8 cellular contexts compared by ENCODE assay signal in genomic region chr1:6205849-6206845, GRCh38. TPM values are rescaled to one million over a fixed set of nuclear protein-coding genes. Genes with fewer than 3 reads are reported as not detected.
DNase-seq lines count a peak whose midpoint lies in the region; ATAC-seq, FAIRE-seq and TF ChIP-seq lines count a peak whose summit lies in the region.

Gene RNF207, plus strand, starts transcription at chr1:6206119. Its CDS starts 417 bp downstream, at chr1:6206536.

- H3K4me1 ChIP-seq in GM12878 (ENCODE audit: control insufficient read depth, insufficient read depth, low read length): peaks cover 18% of the 10 kb centered on the region
- no peaks in the 10 kb centered on the region; the same call in 1 of the 2 replicates for H3K4me1 ChIP-seq in iPS-20b (ENCODE audit: insufficient read depth, low read length)

- peak; percentile 65 for ATAC-seq in GM18505 (IDR thresholded peaks at IDR 0.05; ENCODE audit: unreplicated experiment)
- peak; percentile 61 for ATAC-seq in HG02870 (IDR thresholded peaks at IDR 0.05; ENCODE audit: unreplicated experiment)
- peak; percentile 47 to 84 (median 58) for ATAC-seq in T-cell (replicated peaks in 1 of 4)
- ATAC-seq in GM12878: peak; percentile 84
- no peak for ATAC-seq in HG03135 (IDR thresholded peaks at IDR 0.05; ENCODE audit: unreplicated experiment)

- H3K4me3 Mint-ChIP-seq in T-cell: peak within 1 kb of the TSS; percentile 69 to 72 (median 71)

- H4K20me1 ChIP-seq in GM12878 (ENCODE audit: control insufficient read depth, insufficient read depth): no peaks in the 10 kb centered on the region

- SMC1A ChIA-PET in GM12878 (lab: Charles Lee; ENCODE audit: uncharacterized antibody, unreplicated experiment): interaction anchor here (0.8 to 1.8 kb wide), 4 partner anchors 8 to 179 kb away, joined by 3 to 4 read pairs (median 3); no protein-coding TSS in a partner anchor

- RAD21 ChIA-PET in GM12878 (lab: Charles Lee; ENCODE audit: unreplicated experiment): interaction anchor here (0.6 to 1.5 kb wide), 4 partner anchors 27 to 55 kb away, joined by 3 to 10 read pairs (median 6); partner anchors contain the start of gene ICMT

- POLR2A ChIA-PET in T-cell (lab: Charles Lee): no interaction called here
- POLR2A ChIA-PET in GM12878 (lab: Charles Lee): interaction anchor here (0.5 to 2.4 kb wide), 8 partner anchors 9 to 258 kb away, joined by 3 to 10 read pairs (median 4); partner anchors contain the start of gene ICMT

- H3K9me3 ChIP-seq in GM12878 (replicated peaks; ENCODE audit: control insufficient read depth, insufficient read depth, low read length) (no peaks in the 10 kb centered on the region), iPS-20b (ENCODE audit: insufficient read depth, low read depth, low read length) (no peaks in the 10 kb centered on the region)

- 2% methylated on average over 90 of the region's 91 CpGs for WGBS in GM12878 (ENCODE audit: insufficient coverage, insufficient replicate concordance, low lambda C conversion rate, missing lambda C conversion rate)

- peaks cover 4 to 19% of the 10 kb centered on the region in 2 donors for H3K27me3 Mint-ChIP-seq in T-cell

- in situ Hi-C loops in GM12878 (cut with MboI): no loop called here

- no peak within 1 kb of the TSS for H3K27ac Mint-ChIP-seq in T-cell

- no peak for TF ChIP-seq CTCF in GM12878 (IDR thresholded peaks at IDR 0.05 in 2 of 3, conservative IDR thresholded peaks at IDR 0.05 in 1 of 3; ENCODE audit: control insufficient read depth in 2 of 3, extremely low read depth in 1 of 3, insufficient read depth in 1 of 3, low read depth in 3 of 3, low read length in 3 of 3)

- peak within 1 kb of the TSS; percentile 91 for H3K4me2 ChIP-seq in GM12878 (ENCODE audit: control insufficient read depth, insufficient read depth)

- no TSS peak for BruUV-seq in GM12878 (replicated peaks; lab: Mats Ljungman, UMichigan)

- CTCF ChIA-PET in T-cell (lab: Charles Lee) (interaction anchor here in 1 of 2 donors (0.5 to 0.6 kb wide), 2 partner anchors 17 to 420 kb away, joined by 3 to 4 read pairs; no protein-coding TSS in a partner anchor), GM12878 (lab: Yijun Ruan, JAX) (interaction anchor here (0.8 to 4.1 kb wide), 10 partner anchors 9 to 186 kb away, joined by 3 to 17 read pairs (median 4); no protein-coding TSS in a partner anchor)

- H3K9ac ChIP-seq in GM12878 (ENCODE audit: control insufficient read depth, insufficient read depth, low read length): peak within 1 kb of the TSS; percentile 88
- H3K9ac ChIP-seq in iPS-20b (ENCODE audit: low read depth, low read length): no peak within 1 kb of the TSS

- TF ChIP-seq POLR2A in GM18505 (IDR thresholded peaks at IDR 0.05; ENCODE audit: borderline replicate concordance, extremely low read depth, insufficient read depth, insufficient read length): peak; percentile 80
- peak; percentile 92 for TF ChIP-seq POLR2A in GM12878 (IDR thresholded peaks at IDR 0.05; ENCODE audit: low read depth, low read length)

- no peaks in the 10 kb centered on the region for H3K9me3 Mint-ChIP-seq in T-cell

- no peaks in the 10 kb centered on the region for H3K36me3 Mint-ChIP-seq in T-cell

- peak within 1 kb of the TSS; percentile 94 for H2AFZ ChIP-seq in GM12878 (ENCODE audit: control insufficient read depth, low read depth, low read length)

- no peak for TF ChIP-seq RAD21 in GM12878 (IDR thresholded peaks at IDR 0.05; ENCODE audit: insufficient read depth, low read depth, low read length)

- FAIRE-seq in GM12878 (lab: Jason Lieb, UNC): no peak

- H3K4me3 ChIP-seq in GM12878: peak within 1 kb of the TSS; percentile 75
- H3K4me3 ChIP-seq in iPS-20b (ENCODE audit: low read length): peak within 1 kb of the TSS; percentile 62; the same call in 1 of the 2 replicates

- TF ChIP-seq EP300 in GM12878 (IDR thresholded peaks at IDR 0.05; ENCODE audit: borderline replicate concordance in 1 of 2, control insufficient read depth in 1 of 2, low read depth in 2 of 2, low read length in 2 of 2): no peak

- no peaks in the 10 kb centered on the region for H3K27me3 ChIP-seq in GM12878 (replicated peaks in 1 of 2; ENCODE audit: control insufficient read depth in 2 of 2, insufficient read depth in 2 of 2, low read length in 1 of 2)
- peaks cover 51% of the 10 kb centered on the region for H3K27me3 ChIP-seq in iPS-20b (ENCODE audit: insufficient read depth, low read length)

- peak within 1 kb of the TSS; percentile 88 for H3K27ac ChIP-seq in GM12878 (ENCODE audit: control insufficient read depth, insufficient read depth)
- H3K27ac ChIP-seq in iPS-20b (ENCODE audit: low read length): no peak within 1 kb of the TSS

- H3K79me2 ChIP-seq in GM12878 (ENCODE audit: control insufficient read depth, insufficient read depth, low read length): peaks cover 9% of the 10 kb centered on the region

- H3K4me1 Mint-ChIP-seq in T-cell: peaks cover 1 to 22% (median 15%) of the 10 kb centered on the region in 3 donors

- DNase-seq in T-cell (peak in 27 of 34 experiments; percentile 19 to 48 (median 36)), GM12878 (ENCODE audit: low read depth, low spot score) (no peak), Ammon's horn (ENCODE audit: low spot score) (no peak)
- DNase-seq in stimulated activated CD4-positive, alpha-beta T cell treated with anti-CD3 and anti-CD28 coated beads, Interleukin-12 subunit alpha, Interleukin-12 subunit beta, amount 100 ng/mL, for 48 hours (ENCODE audit: low read depth in 2 of 3, low spot score in 1 of 3): peak; percentile 42 to 76 (median 53)

- intact Hi-C loops in GM12878 (cut with micrococcal nuclease; ENCODE audit: unreplicated experiment): no loop called here

- H3K36me3 ChIP-seq in GM12878 (ENCODE audit: control insufficient read depth in 2 of 2, insufficient read depth in 2 of 2, low read length in 1 of 2) (peaks cover 0 to 3% of the 10 kb centered on the region in 2 experiments; a peak in 3 of 4 replicates), iPS-20b (ENCODE audit: insufficient read depth, low read depth, low read length) (no peaks in the 10 kb centered on the region)

TF ChIP-seq in GM12878, 131 proteins besides CTCF, POLR2A, EP300 and RAD21 (continues in another document):
- TF ChIP-seq BCL3 (IDR thresholded peaks at IDR 0.05; ENCODE audit: borderline replicate concordance, insufficient read depth, low read depth, low read length, poor library complexity, severe bottlenecking) (no peak), ZNF207 (IDR thresholded peaks at IDR 0.05; ENCODE audit: borderline replicate concordance) (0 out of 2 replicates have a peak, but pooled peaks have one; percentile 7), PRDM15 (CRISPR knock-in tag; IDR thresholded peaks at IDR 0.05) (no peak)

RNA-seq across cellular contexts. Expression of gene RNF207, which starts in this region (rescaled TPM):
- total RNA-seq in T-cell (1 to 10 TPM; 4.7 to 9.7 (median 6.9) TPM), GM12878 (2014; rRNA removed) (15.2 and 18.0 TPM in 2 replicates), GM12878 (2014; rRNA removed; fragmentation: Illumina TruSeq; extraction: Trizol) (7.8 and 8.9 TPM in 2 replicates), GM12878 (2021) (23.2 and 27.0 TPM in 2 replicates)
- total RNA-seq in GM12878 (2013; cell fraction: nucleolus; rRNA removed): 499 and 514 TPM in 2 replicates
- 5.4 TPM for polyA plus RNA-seq in GM12878 (2011; ENCODE audit: low read depth)
- polyA plus RNA-seq in GM12878 (2011; rRNA removed) (17.2 and 36.4 TPM in 2 replicates), GM12878 (2014; fragmentation: Illumina TruSeq; extraction: Trizol) (9.4 and 13.3 TPM in 2 replicates), GM12878 (2014; fragmentation: Nextera tagmentation; extraction: Ambion mirVana) (1 to 10 TPM; 1.7 to 3.6 TPM), GM12878 (2014; rRNA removed) (33.4 and 43.5 TPM in 2 replicates), GM12878 (2016; fragmentation: Nextera tagmentation; extraction: Ambion mirVana) (10 to 100 TPM in 1 of 2 experiments, 1 to 10 TPM in 1; 8.6 to 12.8 TPM)
- 30.4 and 130 TPM in 2 replicates for polyA plus RNA-seq in GM12878 (2011; cell fraction: cytosol; rRNA removed)
- polyA plus RNA-seq in GM12878 (2011; cell fraction: nucleus; rRNA removed): 329 and 490 TPM in 2 replicates
- polyA plus RNA-seq in GM12878 (2012): 11.5 and 15.2 TPM in 2 replicates
- polyA minus RNA-seq in GM12878 (2011; rRNA and poly(A)+ RNA removed): 28.8 and 34.0 TPM in 2 replicates
- 8.2 and 12.4 TPM in 2 replicates for polyA minus RNA-seq in GM12878 (2011; cell fraction: cytosol; rRNA and poly(A)+ RNA removed)
- polyA minus RNA-seq in GM12878 (2011; cell fraction: nucleus; rRNA and poly(A)+ RNA removed): 78.3 and 123 TPM in 2 replicates

Comparison
In these comparisons a context has a peak if more than half of its experiments do, and no peak if none do; other contexts are left out.
1. DNase-seq: peak in T-cell (27 of 34) and stimulated activated CD4-positive, alpha-beta T cell treated with anti-CD3 and anti-CD28 coated beads, Interleukin-12 subunit alpha, Interleukin-12 subunit beta, amount 100 ng/mL, for 48 hours (3 of 3); none in GM12878 (single experiment) and Ammon's horn (single experiment).